Comparison of ENCODE assay signal across 3 cellular contexts in genomic region chr2:82282111-82282882, GRCh38.
TF ChIP-seq lines count a peak whose summit lies in the region.

No MANE protein-coding gene starts in this region.

TF ChIP-seq in SK-N-SH, 30 proteins besides CTCF, POLR2A, EP300 and RAD21 (continued from another document):
- TF ChIP-seq GATA2 (CRISPR knock-in tag; IDR thresholded peaks at IDR 0.05) (no peak), FOXJ3 (CRISPR knock-in tag; IDR thresholded peaks at IDR 0.05) (no peak), TAF1 (IDR thresholded peaks at IDR 0.05; ENCODE audit: borderline replicate concordance, low read depth, low read length) (no peak), NRF1 (IDR thresholded peaks at IDR 0.05; ENCODE audit: low read depth, low read length) (no peak), SMC3 (IDR thresholded peaks at IDR 0.05; ENCODE audit: low read depth, low read length) (no peak), RXRA (IDR thresholded peaks at IDR 0.05; ENCODE audit: borderline replicate concordance, low read depth) (no peak), FOXM1 (IDR thresholded peaks at IDR 0.05; ENCODE audit: low read depth) (no peak), MAX (IDR thresholded peaks at IDR 0.05; ENCODE audit: low read depth) (no peak), POLR2AphosphoS5 (IDR thresholded peaks at IDR 0.05; ENCODE audit: low read depth, low read length) (no peak), ELF1 (IDR thresholded peaks at IDR 0.05) (no peak), JUND (IDR thresholded peaks at IDR 0.05) (no peak)
- TF ChIP-seq, protein P1, sequence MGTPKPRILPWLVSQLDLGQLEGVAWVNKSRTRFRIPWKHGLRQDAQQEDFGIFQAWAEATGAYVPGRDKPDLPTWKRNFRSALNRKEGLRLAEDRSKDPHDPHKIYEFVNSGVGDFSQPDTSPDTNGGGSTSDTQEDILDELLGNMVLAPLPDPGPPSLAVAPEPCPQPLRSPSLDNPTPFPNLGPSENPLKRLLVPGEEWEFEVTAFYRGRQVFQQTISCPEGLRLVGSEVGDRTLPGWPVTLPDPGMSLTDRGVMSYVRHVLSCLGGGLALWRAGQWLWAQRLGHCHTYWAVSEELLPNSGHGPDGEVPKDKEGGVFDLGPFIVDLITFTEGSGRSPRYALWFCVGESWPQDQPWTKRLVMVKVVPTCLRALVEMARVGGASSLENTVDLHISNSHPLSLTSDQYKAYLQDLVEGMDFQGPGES (IDR thresholded peaks at IDR 0.05; ENCODE audit: low read depth, low read length), result no peak
- TF ChIP-seq, protein P2, sequence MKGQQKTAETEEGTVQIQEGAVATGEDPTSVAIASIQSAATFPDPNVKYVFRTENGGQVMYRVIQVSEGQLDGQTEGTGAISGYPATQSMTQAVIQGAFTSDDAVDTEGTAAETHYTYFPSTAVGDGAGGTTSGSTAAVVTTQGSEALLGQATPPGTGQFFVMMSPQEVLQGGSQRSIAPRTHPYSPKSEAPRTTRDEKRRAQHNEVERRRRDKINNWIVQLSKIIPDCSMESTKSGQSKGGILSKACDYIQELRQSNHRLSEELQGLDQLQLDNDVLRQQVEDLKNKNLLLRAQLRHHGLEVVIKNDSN (IDR thresholded peaks at IDR 0.05; ENCODE audit: borderline replicate concordance, low read depth), result no peak
TF ChIP-seq in SK-N-SH: peak in this region for 0.

TF ChIP-seq in SK-N-SH treated with all-trans-retinoic acid at 6 μM for 48 hours, 23 proteins besides CTCF, POLR2A, EP300 and RAD21 (continued from another document):
- TF ChIP-seq RARB (CRISPR knock-in tag; IDR thresholded peaks at IDR 0.05) (no peak), ISL1 (CRISPR knock-in tag; IDR thresholded peaks at IDR 0.05) (no peak), PATZ1 (CRISPR knock-in tag; IDR thresholded peaks at IDR 0.05; ENCODE audit: borderline replicate concordance) (no peak), ZFP30 (CRISPR knock-in tag; IDR thresholded peaks at IDR 0.05) (no peak)

TF ChIP-seq in GM12878, 131 proteins besides CTCF, POLR2A, EP300 and RAD21 (continued from another document):
- no peak for TF ChIP-seq ZZZ3 (IDR thresholded peaks at IDR 0.05; ENCODE audit: control insufficient read depth, insufficient read length, low read depth)
- TF ChIP-seq, protein P1 (IDR thresholded peaks at IDR 0.05), result no peak
- no peak for TF ChIP-seq ESRRA (IDR thresholded peaks at IDR 0.05; ENCODE audit: low read length)
- no peak for TF ChIP-seq PAX5 (IDR thresholded peaks at IDR 0.05; ENCODE audit: borderline replicate concordance, low read depth, low read length)
- TF ChIP-seq SREBF1 (IDR thresholded peaks at IDR 0.05; ENCODE audit: low read length), result no peak
